ENCODE assay signal across 25 cellular contexts in genomic region chr2:42545714-42546390, GRCh38. TPM values are rescaled to one million over a fixed set of nuclear protein-coding genes. Genes with fewer than 3 reads are reported as not detected.
DNase-seq lines count a peak whose midpoint lies in the region; ATAC-seq, FAIRE-seq and TF ChIP-seq lines count a peak whose summit lies in the region.
"Had no signal": no experiment of that assay in that cellular context is flagged by ENCODE, and none has a peak within 500 bp of the region (broad histone marks: within the 10 kb centered on the region; RNA-seq: fewer than 3 reads in every experiment).

No MANE protein-coding gene starts in this region.

- dilution Hi-C loops in keratinocyte (cut with MboI; ENCODE audit: extremely low pct_ligation_motif_present, low sequenced_read_pairs): no loop called here

- H3K4me2 ChIP-seq in PC-9 (peak overlapping the region; percentile 3; the same call in 1 of the 2 replicates), keratinocyte (ENCODE audit: control insufficient read depth, extremely low read depth, insufficient read depth, low read depth, low read length) (no peak overlapping the region)

- H3K36me3 ChIP-seq in PC-9 (ENCODE audit: low read depth): no peaks in the 10 kb centered on the region
- H3K36me3 ChIP-seq in keratinocyte (ENCODE audit: control insufficient read depth in 2 of 2, extremely low read depth in 1 of 2, insufficient read depth in 2 of 2, low read length in 2 of 2): no peaks in the 10 kb centered on the region
- H3K36me3 ChIP-seq: WERI-Rb-1 had no signal

- H4K20me1 ChIP-seq in PC-9 (ENCODE audit: insufficient read depth): no peaks in the 10 kb centered on the region
- no peaks in the 10 kb centered on the region for H4K20me1 ChIP-seq in keratinocyte (ENCODE audit: control insufficient read depth, extremely low read depth, insufficient read depth, low read length)

- H3K9me3 ChIP-seq in PC-9 (ENCODE audit: insufficient read depth, low read depth) (no peaks in the 10 kb centered on the region), keratinocyte (ENCODE audit: control insufficient read depth, low read depth, low read length) (no peaks in the 10 kb centered on the region)

- CTCF ChIA-PET in PC-9 (lab: Charles Lee): no interaction called here

- BruUV-seq in PC-9 (replicated peaks; lab: Mats Ljungman, UMichigan): no TSS peak

- no peak for TF ChIP-seq CTCF in LNCaP clone FGC (IDR thresholded peaks at IDR 0.05; ENCODE audit: control insufficient read depth, extremely low read depth, insufficient read depth)
- TF ChIP-seq CTCF in PC-9 (conservative IDR thresholded peaks at IDR 0.05): no peak
- no peak for TF ChIP-seq CTCF in keratinocyte (optimal IDR thresholded peaks at IDR 0.05 in 1 of 3, IDR thresholded peaks at IDR 0.05 in 1 of 3, conservative IDR thresholded peaks at IDR 0.05 in 1 of 3; ENCODE audit: extremely low read depth in 1 of 3, insufficient read depth in 2 of 3, low read length in 3 of 3)

- H3F3A ChIP-seq in PC-9 (ENCODE audit: insufficient read depth, low read depth): no peaks in the 10 kb centered on the region

- ATAC-seq in HG03095 (IDR thresholded peaks at IDR 0.05; ENCODE audit: unreplicated experiment) (no peak), HG02763 (IDR thresholded peaks at IDR 0.05; ENCODE audit: unreplicated experiment) (no peak)
- ATAC-seq: left ventricle myocardium superior; right cardiac atrium; stimulated activated effector memory CD8-positive, alpha-beta T cell treated with anti-CD3 and anti-CD28 coated beads, Interleukin-12 subunit alpha, Interleukin-12 subunit beta, amount 100 ng/mL, for 72 hours; T-helper 17 cell had no signal

- intact Hi-C loops in PC-9 (cut with micrococcal nuclease; ENCODE audit: unreplicated experiment): no loop called here

- no peaks in the 10 kb centered on the region for H3K9me2 ChIP-seq in PC-9 (ENCODE audit: insufficient read depth)

- H3K79me2 ChIP-seq in PC-9 (ENCODE audit: low read depth) (no peaks in the 10 kb centered on the region), keratinocyte (ENCODE audit: control insufficient read depth, insufficient read depth, low read length) (no peaks in the 10 kb centered on the region)

- POLR2A ChIA-PET in PC-9 (lab: Charles Lee; ENCODE audit: unreplicated experiment): no interaction called here

- H2AFZ ChIP-seq in PC-9: no peak overlapping the region
- peak overlapping the region; percentile 3 for H2AFZ ChIP-seq in keratinocyte (ENCODE audit: control insufficient read depth, low read length)

- DNase-seq in ELF-1 (ENCODE audit: low read depth, low spot score) (peak; percentile 76), LNCaP clone FGC (ENCODE audit: low read depth) (peak; percentile 22), PC-9 (peak in 1 of 2 experiments; percentile 65), keratinocyte (ENCODE audit: low read depth, low spot score) (no peak), AG08395 (ENCODE audit: low spot score) (no peak), T1000 (lab: John Stamatoyannopoulos, UW) (no peak)
- DNase-seq: activated CD4-positive, alpha-beta memory T cell treated with anti-CD3 and anti-CD28 coated beads for 36 hours; activated naive CD4-positive, alpha-beta T cell treated with Interleukin-2 at 50 U/mL for 16 hours; activated T-cell treated with anti-CD3 and anti-CD28 coated beads, Interleukin-2, amount 50 U/mL, for 1 hour; CD4-positive, alpha-beta memory T cell; DMS79; HFFc6; left ventricle myocardium superior; NCI-H1694 treated with DMSO at 0.1 percent for 48 hours; right cardiac atrium; stimulated activated CD4-positive, alpha-beta T cell treated with anti-CD3 and anti-CD28 coated beads, Interleukin-15, amount 100 ng/mL, for 24 hours; T-helper 17 cell; WERI-Rb-1 had no signal

- no peak for FAIRE-seq in keratinocyte (lab: Jason Lieb, UNC)
- FAIRE-seq: frontal cortex had no signal

- H3K27ac ChIP-seq in PC-9: no peak overlapping the region
- H3K27ac ChIP-seq in keratinocyte (ENCODE audit: control insufficient read depth, insufficient read depth, low read length): no peak overlapping the region
- H3K27ac ChIP-seq: WERI-Rb-1 had no signal

- H3K9ac ChIP-seq in keratinocyte (ENCODE audit: control insufficient read depth, extremely low read depth, insufficient read depth, low read length): no peak overlapping the region

- no peaks in the 10 kb centered on the region for H3K27me3 ChIP-seq in PC-9 (ENCODE audit: insufficient read depth, low read depth)
- no peaks in the 10 kb centered on the region for H3K27me3 ChIP-seq in keratinocyte (ENCODE audit: control insufficient read depth, extremely low read depth, insufficient read depth, low read length)

- H3K9me1 ChIP-seq in keratinocyte (ENCODE audit: control insufficient read depth, extremely low read depth, insufficient read depth, low read length): no peaks in the 10 kb centered on the region

- H3K4me3 ChIP-seq in LNCaP clone FGC (ENCODE audit: low read depth, low read length) (no peak overlapping the region), PC-9 (no peak overlapping the region), keratinocyte (ENCODE audit: control insufficient read depth in 2 of 3, extremely low read depth in 1 of 3, insufficient read depth in 2 of 3, low read depth in 1 of 3, low read length in 3 of 3) (no peak overlapping the region)

- H3K4me1 ChIP-seq in PC-9 (replicated peaks; ENCODE audit: insufficient read depth) (peaks cover 14% of the 10 kb centered on the region; the same call in 1 of the 2 replicates), keratinocyte (ENCODE audit: control insufficient read depth, extremely low read depth, insufficient read depth, low read length) (no peaks in the 10 kb centered on the region)

RNA-seq across cellular contexts. Expression of gene MTA3, which starts 22.6 kb away (rescaled TPM):
- 58.7 and 89.8 TPM in 2 replicates for total RNA-seq in PC-9 (2021)
- 24.3 to 34.3 TPM (median 29.4 TPM) in 3 replicates for polyA plus RNA-seq in keratinocyte
- 125 TPM for polyA plus RNA-seq in keratinocyte (2011; ENCODE audit: low read depth)
- polyA plus RNA-seq in keratinocyte (2011; cell fraction: cytosol; rRNA removed): 25.6 and 37.2 TPM in 2 replicates
- 33.4 and 35.3 TPM in 2 replicates for polyA plus RNA-seq in keratinocyte (2011; cell fraction: nucleus; rRNA removed)
- polyA plus RNA-seq in keratinocyte (2012; ENCODE audit: low replicate concordance): 20.4 and 26.5 TPM in 2 replicates
- 18.6 to 31.7 TPM (median 21.8 TPM) in 3 replicates for polyA minus RNA-seq in keratinocyte
- 10.9 TPM for polyA minus RNA-seq in keratinocyte (2011; cell fraction: cytosol; rRNA and poly(A)+ RNA removed)
- polyA minus RNA-seq in keratinocyte (2011; cell fraction: nucleus; rRNA and poly(A)+ RNA removed): 13.5 and 29.2 TPM in 2 replicates

RNA-seq across cellular contexts. Expression of gene KCNG3, which starts 52.1 kb away (rescaled TPM):
- total RNA-seq in PC-9 (2021): 1.3 and 2.1 TPM in 2 replicates
- polyA plus RNA-seq in keratinocyte: not detected in 3 replicates
- not detected for polyA plus RNA-seq in keratinocyte (2011; ENCODE audit: low read depth)
- not detected in 2 replicates for polyA plus RNA-seq in keratinocyte (2011; cell fraction: cytosol; rRNA removed)
- not detected in 2 replicates for polyA plus RNA-seq in keratinocyte (2011; cell fraction: nucleus; rRNA removed)
- 0.10 TPM in 1 of 2 replicates, not detected in the other for polyA plus RNA-seq in keratinocyte (2012; ENCODE audit: low replicate concordance)
- polyA minus RNA-seq in keratinocyte: not detected in 3 replicates
- not detected for polyA minus RNA-seq in keratinocyte (2011; cell fraction: cytosol; rRNA and poly(A)+ RNA removed)
- polyA minus RNA-seq in keratinocyte (2011; cell fraction: nucleus; rRNA and poly(A)+ RNA removed): 0.23 TPM in 1 of 2 replicates, not detected in the other
- total RNA-seq: activated CD4-positive, alpha-beta memory T cell treated with anti-CD3 and anti-CD28 coated beads for 36 hours; cardiac septum; CD4-positive, alpha-beta memory T cell; dermis microvascular lymphatic vessel endothelial cell; HFFc6; left ventricle myocardium superior; right cardiac atrium; T-helper 17 cell had no signal
- polyA plus RNA-seq: AG04450; CD4-positive, alpha-beta memory T cell; right cardiac atrium had no signal

Comparison
In these comparisons a context has a peak if more than half of its experiments do, and no peak if none do; other contexts are left out.
1. DNase-seq: peak in ELF-1 (single experiment) and LNCaP clone FGC (single experiment); none in keratinocyte (single experiment), AG08395 (single experiment) and T1000 (single experiment).